Comparison of ENCODE assay signal across 11 cellular contexts in the genomic region with DNA sequence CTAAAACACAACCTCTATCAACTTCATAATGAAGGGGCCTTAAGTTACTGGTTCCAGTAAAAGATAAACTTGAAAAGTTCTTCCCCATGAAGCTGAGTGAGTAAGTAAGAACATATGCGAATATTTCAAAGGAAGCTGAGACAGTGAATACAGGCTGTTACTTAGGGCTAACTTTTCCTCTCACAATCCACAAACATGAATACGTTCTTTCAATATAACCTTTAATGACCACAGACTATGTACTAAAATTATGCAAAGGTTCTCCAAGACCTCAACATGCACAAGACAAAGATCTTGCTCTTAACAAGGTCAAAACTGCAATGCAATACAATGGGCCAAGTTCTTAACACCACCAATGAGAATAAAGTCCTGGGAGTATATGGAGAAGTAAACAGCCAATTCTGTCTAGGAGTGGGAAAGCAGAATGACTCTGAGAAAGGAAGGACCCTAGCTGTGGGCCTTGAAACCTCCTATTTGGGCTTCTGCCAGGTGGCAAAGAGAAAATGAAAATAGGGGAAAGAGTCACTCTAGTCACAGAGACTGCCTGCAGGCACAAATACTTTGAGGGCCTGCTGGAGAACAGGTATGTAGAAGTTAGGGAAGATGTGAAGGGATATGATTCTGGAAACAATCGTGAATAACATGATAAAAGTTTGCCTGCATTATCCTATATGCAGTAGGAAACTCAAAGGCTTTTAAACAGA. TPM values are rescaled to one million over a fixed set of nuclear protein-coding genes. Genes with fewer than 3 reads are reported as not detected.
DNase-seq lines count a peak whose midpoint lies in the region; ATAC-seq, FAIRE-seq and TF ChIP-seq lines count a peak whose summit lies in the region.
"Had no signal": no experiment of that assay in that cellular context is flagged by ENCODE, and none has a peak within 500 bp of the region (broad histone marks: within the 10 kb centered on the region; RNA-seq: fewer than 3 reads in every experiment).

No MANE protein-coding gene starts in this region.

- H2AFZ ChIP-seq in GM12878 (ENCODE audit: control insufficient read depth, low read depth, low read length) = peak overlapping the region; percentile 5

- no peak for TF ChIP-seq EP300 in GM12878 (IDR thresholded peaks at IDR 0.05; ENCODE audit: borderline replicate concordance in 1 of 2, control insufficient read depth in 1 of 2, low read depth in 2 of 2, low read length in 2 of 2)
- TF ChIP-seq EP300 in sigmoid colon (IDR thresholded peaks at IDR 0.05) = no peak

- POLR2A ChIA-PET in CD8-positive, alpha-beta T cell (lab: Charles Lee) = no interaction called here
- POLR2A ChIA-PET in GM12878 (lab: Charles Lee) = interaction anchor here (0.9 to 1.4 kb wide), 2 partner anchors 11 to 12 kb away, joined by 3 read pairs; no protein-coding TSS in a partner anchor
- POLR2A ChIA-PET in CD4-positive, alpha-beta T cell (lab: Charles Lee) = no interaction called here

- no peak overlapping the region for H3K4me3 ChIP-seq in CD8-positive, alpha-beta T cell (ENCODE audit: low read depth, low read length)
- peak overlapping the region; percentile 52; the same call in 1 of the 2 replicates for H3K4me3 ChIP-seq in GM12878
- H3K4me3 ChIP-seq in sigmoid colon = no peak overlapping the region
- H3K4me3 ChIP-seq in left ventricle myocardium inferior = no peak overlapping the region
- H3K4me3 ChIP-seq: lower lobe of right lung had no signal

- no peak overlapping the region for H3K9ac ChIP-seq in GM12878 (ENCODE audit: control insufficient read depth, insufficient read depth, low read length)

- BruUV-seq in GM12878 (replicated peaks; lab: Mats Ljungman, UMichigan) = no TSS peak

- ATAC-seq in CD8-positive, alpha-beta T cell = no peak
- peak; percentile 69 for ATAC-seq in GM19463 (IDR thresholded peaks at IDR 0.05; ENCODE audit: unreplicated experiment)
- ATAC-seq in HG03280 (IDR thresholded peaks at IDR 0.05; ENCODE audit: unreplicated experiment) = peak; percentile 72
- ATAC-seq in GM12878 = peak; percentile 76
- no peak for ATAC-seq in CD4-positive, alpha-beta T cell (ENCODE audit: poor library complexity)

- SMC1A ChIA-PET in GM12878 (lab: Charles Lee; ENCODE audit: uncharacterized antibody, unreplicated experiment) = interaction anchor here (1.0 to 6.6 kb wide), 8 partner anchors 10 to 42 kb away, joined by 3 to 33 read pairs (median 8); no protein-coding TSS in a partner anchor

- no peak for FAIRE-seq in GM12878 (lab: Jason Lieb, UNC)
- no peak for FAIRE-seq in urothelium cell line (lab: Jason Lieb, UNC)

- H3K9me3 Mint-ChIP-seq in CD8-positive, alpha-beta T cell = no peaks in the 10 kb centered on the region
- H3K9me3 Mint-ChIP-seq in CD4-positive, alpha-beta T cell = peaks cover 3% of the 10 kb centered on the region

- no peaks in the 10 kb centered on the region for H3K27me3 ChIP-seq in CD8-positive, alpha-beta T cell (ENCODE audit: insufficient read depth, low read length)
- H3K27me3 ChIP-seq in GM12878 (replicated peaks in 1 of 2; ENCODE audit: control insufficient read depth in 2 of 2, insufficient read depth in 2 of 2, low read length in 1 of 2) = no peaks in the 10 kb centered on the region
- H3K27me3 ChIP-seq in sigmoid colon = no peaks in the 10 kb centered on the region
- H3K27me3 ChIP-seq in left ventricle myocardium inferior (ENCODE audit: low read depth) = no peaks in the 10 kb centered on the region
- H3K27me3 ChIP-seq in CD4-positive, alpha-beta T cell (ENCODE audit: control insufficient read depth, insufficient read depth, low read length) = no peaks in the 10 kb centered on the region

- H3K36me3 ChIP-seq in CD8-positive, alpha-beta T cell (ENCODE audit: insufficient read depth, low read length) = no peaks in the 10 kb centered on the region
- H3K36me3 ChIP-seq in GM12878 (ENCODE audit: control insufficient read depth in 2 of 2, insufficient read depth in 2 of 2, low read length in 1 of 2) (peaks cover 0 to 5% of the 10 kb centered on the region in 2 experiments; a peak in 1 of 4 replicates), sigmoid colon (no peaks in the 10 kb centered on the region), left ventricle myocardium inferior (no peaks in the 10 kb centered on the region)
- H3K36me3 ChIP-seq: lower lobe of right lung had no signal

- no peak for TF ChIP-seq RAD21 in GM12878 (IDR thresholded peaks at IDR 0.05; ENCODE audit: insufficient read depth, low read depth, low read length)

- intact Hi-C loops in CD8-positive, alpha-beta T cell (cut with DNase I, micrococcal nuclease) = no loop called here
- intact Hi-C loops in GM12878 (cut with micrococcal nuclease; ENCODE audit: unreplicated experiment) = no loop called here
- intact Hi-C loops in sigmoid colon (cut with DNase I) = no loop called here
- intact Hi-C loops in left ventricle myocardium inferior (cut with micrococcal nuclease) = no loop called here
- intact Hi-C loops in CD4-positive, alpha-beta T cell (cut with DNase I, micrococcal nuclease) = no loop called here

- no peak overlapping the region for H3K4me3 Mint-ChIP-seq in CD8-positive, alpha-beta T cell
- H3K4me3 Mint-ChIP-seq in CD4-positive, alpha-beta T cell = no peak overlapping the region
- H3K4me3 Mint-ChIP-seq: T-helper 1 cell treated with Interleukin-12 subunit alpha and Interleukin-12 subunit beta and Interleukin-4 antibody, amounts not matched to agents 30 μg/mL and 1 μg/mL, for 36 hours had no signal

- peak overlapping the region; percentile 68 for H3K4me2 ChIP-seq in GM12878 (ENCODE audit: control insufficient read depth, insufficient read depth)

- DNase-seq in CD8-positive, alpha-beta T cell = no peak
- peak; percentile 34 for DNase-seq in GM12878 (ENCODE audit: low read depth, low spot score)
- no peak for DNase-seq in sigmoid colon
- DNase-seq in left ventricle myocardium inferior = no peak
- no peak for DNase-seq in urothelium cell line (ENCODE audit: low spot score)
- DNase-seq in CD4-positive, alpha-beta T cell = no peak
- DNase-seq: lower lobe of right lung; stimulated activated CD4-positive, alpha-beta T cell treated with anti-CD3 and anti-CD28 coated beads, Interleukin-2, amount 100 ng/mL, for 24 hours had no signal

- no peak overlapping the region for H3K27ac ChIP-seq in CD8-positive, alpha-beta T cell (ENCODE audit: low read depth, low read length)
- peak overlapping the region; percentile 35 for H3K27ac ChIP-seq in GM12878 (ENCODE audit: control insufficient read depth, insufficient read depth)
- no peak overlapping the region for H3K27ac ChIP-seq in sigmoid colon
- no peak overlapping the region for H3K27ac ChIP-seq in left ventricle myocardium inferior (replicated peaks)
- H3K27ac ChIP-seq in CD4-positive, alpha-beta T cell (ENCODE audit: low read depth, low read length) = no peak overlapping the region
- H3K27ac ChIP-seq: lower lobe of right lung had no signal

- CTCF ChIA-PET in CD8-positive, alpha-beta T cell (lab: Charles Lee) = interaction anchor here (1.9 kb wide), 1 partner anchor 9 kb away, joined by 5 read pairs; no protein-coding TSS in a partner anchor
- CTCF ChIA-PET in GM12878 (lab: Yijun Ruan, JAX) = interaction anchor here (0.7 to 1.2 kb wide), 3 partner anchors 10 to 41 kb away, joined by 3 to 6 read pairs (median 4); no protein-coding TSS in a partner anchor
- CTCF ChIA-PET in CD4-positive, alpha-beta T cell (lab: Charles Lee) = no interaction called here

- RAD21 ChIA-PET in GM12878 (lab: Charles Lee; ENCODE audit: unreplicated experiment) = interaction anchor here (0.6 to 1.0 kb wide), 2 partner anchors 12 to 43 kb away, joined by 3 to 5 read pairs; no protein-coding TSS in a partner anchor

- WGBS in GM12878 (ENCODE audit: insufficient coverage, insufficient replicate concordance, low lambda C conversion rate, missing lambda C conversion rate) = 18% methylated on average over 3 of the region's 3 CpGs
- WGBS in sigmoid colon, 2 donors = 83 to 86% methylated on average over 3 of the region's 3 CpGs

- H4K20me1 ChIP-seq in GM12878 (ENCODE audit: control insufficient read depth, insufficient read depth) = no peaks in the 10 kb centered on the region

- peaks cover 77% of the 10 kb centered on the region for H3K79me2 ChIP-seq in GM12878 (ENCODE audit: control insufficient read depth, insufficient read depth, low read length)

- no peaks in the 10 kb centered on the region for H3K27me3 Mint-ChIP-seq in CD8-positive, alpha-beta T cell (ENCODE audit: low read depth)
- no peaks in the 10 kb centered on the region for H3K27me3 Mint-ChIP-seq in CD4-positive, alpha-beta T cell

- no peaks in the 10 kb centered on the region for H3K4me1 ChIP-seq in CD8-positive, alpha-beta T cell (ENCODE audit: insufficient read depth, low read length)
- peaks cover 40% of the 10 kb centered on the region for H3K4me1 ChIP-seq in GM12878 (ENCODE audit: control insufficient read depth, insufficient read depth, low read length)
- H3K4me1 ChIP-seq in sigmoid colon = no peaks in the 10 kb centered on the region
- peaks cover 30% of the 10 kb centered on the region for H3K4me1 ChIP-seq in left ventricle myocardium inferior
- H3K4me1 ChIP-seq: lower lobe of right lung had no signal

- in situ Hi-C loops in GM12878 (cut with MboI) = no loop called here

- peak overlapping the region; percentile 3 for H3K27ac Mint-ChIP-seq in CD8-positive, alpha-beta T cell
- H3K27ac Mint-ChIP-seq in CD4-positive, alpha-beta T cell = no peak overlapping the region
- H3K27ac Mint-ChIP-seq: T-helper 1 cell treated with Interleukin-12 subunit alpha and Interleukin-12 subunit beta and Interleukin-4 antibody, amounts not matched to agents 30 μg/mL and 1 μg/mL, for 36 hours had no signal

- TF ChIP-seq POLR2A in GM12878 (IDR thresholded peaks at IDR 0.05; ENCODE audit: low read depth, low read length) (no peak), sigmoid colon (IDR thresholded peaks at IDR 0.05) (no peak)

- no peak for TF ChIP-seq CTCF in CD8-positive, alpha-beta T cell (IDR thresholded peaks at IDR 0.05)
- TF ChIP-seq CTCF in GM12878 (IDR thresholded peaks at IDR 0.05 in 2 of 3, conservative IDR thresholded peaks at IDR 0.05 in 1 of 3; ENCODE audit: control insufficient read depth in 2 of 3, extremely low read depth in 1 of 3, insufficient read depth in 1 of 3, low read depth in 3 of 3, low read length in 3 of 3) = no peak
- no peak for TF ChIP-seq CTCF in sigmoid colon (IDR thresholded peaks at IDR 0.05)
- no peak for TF ChIP-seq CTCF in left ventricle myocardium inferior (IDR thresholded peaks at IDR 0.05; ENCODE audit: borderline replicate concordance)
- no peak for TF ChIP-seq CTCF in CD4-positive, alpha-beta T cell (IDR thresholded peaks at IDR 0.05)

- no peaks in the 10 kb centered on the region for H3K9me3 ChIP-seq in CD8-positive, alpha-beta T cell (ENCODE audit: low read length)
- peaks cover 2% of the 10 kb centered on the region; the same call in 2 of the 3 replicates for H3K9me3 ChIP-seq in GM12878 (replicated peaks; ENCODE audit: control insufficient read depth, insufficient read depth, low read length)
- H3K9me3 ChIP-seq in sigmoid colon = no peaks in the 10 kb centered on the region
- no peaks in the 10 kb centered on the region for H3K9me3 ChIP-seq in left ventricle myocardium inferior (replicated peaks)
- H3K9me3 ChIP-seq in CD4-positive, alpha-beta T cell (ENCODE audit: control insufficient read depth, low read length) = no peaks in the 10 kb centered on the region
- H3K9me3 ChIP-seq: lower lobe of right lung had no signal

- H3K36me3 Mint-ChIP-seq in CD8-positive, alpha-beta T cell = peaks cover under 1% of the 10 kb centered on the region
- peaks cover under 1% of the 10 kb centered on the region for H3K36me3 Mint-ChIP-seq in CD4-positive, alpha-beta T cell (ENCODE audit: low read depth)

- peaks cover 32% of the 10 kb centered on the region for H3K4me1 Mint-ChIP-seq in CD8-positive, alpha-beta T cell (ENCODE audit: low read depth)
- H3K4me1 Mint-ChIP-seq in CD4-positive, alpha-beta T cell (ENCODE audit: low read depth) = peaks cover 63% of the 10 kb centered on the region

RNA-seq across cellular contexts. Expression of a gene that starts 43.7 kb away (rescaled TPM):
- 10 to 100 TPM; 12.0 to 13.8 TPM for total RNA-seq in CD8-positive, alpha-beta T cell
- 60.2 and 64.2 TPM in 2 replicates for total RNA-seq in GM12878 (2013; cell fraction: nucleolus; rRNA removed)
- total RNA-seq in GM12878 (2014; rRNA removed) (26.3 and 29.3 TPM in 2 replicates), GM12878 (2014; rRNA removed; fragmentation: Illumina TruSeq; extraction: Trizol) (27.8 and 28.2 TPM in 2 replicates), GM12878 (2021) (34.0 and 46.6 TPM in 2 replicates), sigmoid colon (1 to 10 TPM; 1.8 to 2.2 (median 1.9) TPM), left ventricle myocardium inferior (4.3 TPM)
- polyA plus RNA-seq in GM12878 (2011; ENCODE audit: low read depth) = 8.9 TPM
- polyA plus RNA-seq in GM12878 (2011; rRNA removed) (26.1 and 28.0 TPM in 2 replicates), GM12878 (2014; fragmentation: Illumina TruSeq; extraction: Trizol) (23.3 and 26.6 TPM in 2 replicates), GM12878 (2014; fragmentation: Nextera tagmentation; extraction: Ambion mirVana) (10 to 100 TPM in 1 of 2 experiments, 1 to 10 TPM in 1; 6.1 to 15.2 TPM), GM12878 (2014; rRNA removed) (24.2 and 28.1 TPM in 2 replicates), GM12878 (2016; fragmentation: Nextera tagmentation; extraction: Ambion mirVana) (10 to 100 TPM; 33.3 to 38.1 TPM), sigmoid colon (1 to 10 TPM in 2 of 3 donors, under 1 TPM in 1; 0.60 to 6.3 (median 1.6) TPM)
- polyA plus RNA-seq in GM12878 (2011; cell fraction: cytosol; rRNA removed) = 14.5 and 15.8 TPM in 2 replicates
- 77.3 and 96.7 TPM in 2 replicates for polyA plus RNA-seq in GM12878 (2011; cell fraction: nucleus; rRNA removed)
- polyA plus RNA-seq in GM12878 (2012) = 11.0 and 12.1 TPM in 2 replicates
- 39.3 and 41.8 TPM in 2 replicates for polyA minus RNA-seq in GM12878 (2011; rRNA and poly(A)+ RNA removed)
- 7.9 and 12.3 TPM in 2 replicates for polyA minus RNA-seq in GM12878 (2011; cell fraction: cytosol; rRNA and poly(A)+ RNA removed)
- polyA minus RNA-seq in GM12878 (2011; cell fraction: nucleus; rRNA and poly(A)+ RNA removed) = 34.5 and 77.9 TPM in 2 replicates
- total RNA-seq in CD4-positive, alpha-beta T cell = 10 to 100 TPM; 25.4 to 25.9 TPM

Comparison
In these comparisons a context has a peak if more than half of its experiments do, and no peak if none do; other contexts are left out.
1. ATAC-seq: peak in GM19463 (single experiment), HG03280 (single experiment) and GM12878 (single experiment); none in CD8-positive, alpha-beta T cell (single experiment) and CD4-positive, alpha-beta T cell (single experiment).